ENCODE assay signal across 1 cellular context in the genomic region with DNA sequence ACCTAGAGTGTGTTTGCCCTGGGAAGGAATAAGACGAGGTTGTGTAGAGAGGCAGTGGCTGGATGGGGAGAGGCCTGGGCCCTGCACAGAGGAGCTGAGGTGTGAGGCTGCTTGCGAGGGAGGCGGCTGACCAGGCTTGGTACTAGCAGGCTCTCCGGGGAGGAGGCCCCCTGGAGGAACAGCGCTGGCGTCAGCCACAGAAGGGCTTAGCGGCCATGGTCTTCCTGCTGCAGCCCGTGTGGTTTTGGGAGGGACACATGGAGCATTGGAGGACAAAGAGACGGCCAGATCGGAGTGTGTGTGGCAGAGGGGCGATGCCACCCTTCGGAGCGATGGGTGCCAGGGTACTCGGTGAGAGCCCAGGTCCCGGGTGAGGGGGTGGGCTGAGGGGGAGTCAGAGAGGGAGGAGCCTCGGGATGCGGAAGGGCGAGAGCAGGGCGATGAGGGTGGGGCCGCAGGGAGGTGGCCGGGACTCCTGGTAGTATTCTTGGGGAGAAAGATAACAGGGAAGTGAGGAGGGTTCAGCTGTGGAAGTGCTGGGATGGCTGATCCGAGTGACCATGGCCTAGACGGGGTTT.
A peak's percentile ranks its signal among the peaks of the same experiment; 100 is the strongest.
TF ChIP-seq lines count a peak whose summit lies in the region.

No MANE protein-coding gene starts in this region.

TF ChIP-seq in GM12878, 131 proteins besides CTCF, POLR2A, EP300 and RAD21:
- TF ChIP-seq LARP7 (IDR thresholded peaks at IDR 0.05) (no peak), EGR1 (IDR thresholded peaks at IDR 0.05; ENCODE audit: borderline replicate concordance in 1 of 2, low read depth in 2 of 2, low read length in 2 of 2) (peak in 1 of 2 experiments; percentile 21; a peak in 1 of 3 replicates), RUNX3 (IDR thresholded peaks at IDR 0.05; ENCODE audit: low read length) (0 out of 2 replicates have a peak, but pooled peaks have one; percentile 10), MXI1 (IDR thresholded peaks at IDR 0.05; ENCODE audit: low read depth, low read length) (no peak), ETV6 (conservative IDR thresholded peaks at IDR 0.05 in 1 of 2, IDR thresholded peaks at IDR 0.05 in 1 of 2; ENCODE audit: borderline replicate concordance in 1 of 2, low read depth in 1 of 2) (no peak), ZNF217 (IDR thresholded peaks at IDR 0.05) (no peak), RELA (IDR thresholded peaks at IDR 0.05; ENCODE audit: borderline replicate concordance, partially characterized antibody) (no peak), ZNF687 (IDR thresholded peaks at IDR 0.05) (no peak), ZBTB11 (CRISPR knock-in tag; IDR thresholded peaks at IDR 0.05) (no peak)
- TF ChIP-seq, protein P1, sequence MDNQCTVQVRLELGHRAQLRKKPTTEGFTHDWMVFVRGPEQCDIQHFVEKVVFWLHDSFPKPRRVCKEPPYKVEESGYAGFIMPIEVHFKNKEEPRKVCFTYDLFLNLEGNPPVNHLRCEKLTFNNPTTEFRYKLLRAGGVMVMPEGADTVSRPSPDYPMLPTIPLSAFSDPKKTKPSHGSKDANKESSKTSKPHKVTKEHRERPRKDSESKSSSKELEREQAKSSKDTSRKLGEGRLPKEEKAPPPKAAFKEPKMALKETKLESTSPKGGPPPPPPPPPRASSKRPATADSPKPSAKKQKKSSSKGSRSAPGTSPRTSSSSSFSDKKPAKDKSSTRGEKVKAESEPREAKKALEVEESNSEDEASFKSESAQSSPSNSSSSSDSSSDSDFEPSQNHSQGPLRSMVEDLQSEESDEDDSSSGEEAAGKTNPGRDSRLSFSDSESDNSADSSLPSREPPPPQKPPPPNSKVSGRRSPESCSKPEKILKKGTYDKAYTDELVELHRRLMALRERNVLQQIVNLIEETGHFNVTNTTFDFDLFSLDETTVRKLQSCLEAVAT (IDR thresholded peaks at IDR 0.05): no peak
- TF ChIP-seq, protein P2, sequence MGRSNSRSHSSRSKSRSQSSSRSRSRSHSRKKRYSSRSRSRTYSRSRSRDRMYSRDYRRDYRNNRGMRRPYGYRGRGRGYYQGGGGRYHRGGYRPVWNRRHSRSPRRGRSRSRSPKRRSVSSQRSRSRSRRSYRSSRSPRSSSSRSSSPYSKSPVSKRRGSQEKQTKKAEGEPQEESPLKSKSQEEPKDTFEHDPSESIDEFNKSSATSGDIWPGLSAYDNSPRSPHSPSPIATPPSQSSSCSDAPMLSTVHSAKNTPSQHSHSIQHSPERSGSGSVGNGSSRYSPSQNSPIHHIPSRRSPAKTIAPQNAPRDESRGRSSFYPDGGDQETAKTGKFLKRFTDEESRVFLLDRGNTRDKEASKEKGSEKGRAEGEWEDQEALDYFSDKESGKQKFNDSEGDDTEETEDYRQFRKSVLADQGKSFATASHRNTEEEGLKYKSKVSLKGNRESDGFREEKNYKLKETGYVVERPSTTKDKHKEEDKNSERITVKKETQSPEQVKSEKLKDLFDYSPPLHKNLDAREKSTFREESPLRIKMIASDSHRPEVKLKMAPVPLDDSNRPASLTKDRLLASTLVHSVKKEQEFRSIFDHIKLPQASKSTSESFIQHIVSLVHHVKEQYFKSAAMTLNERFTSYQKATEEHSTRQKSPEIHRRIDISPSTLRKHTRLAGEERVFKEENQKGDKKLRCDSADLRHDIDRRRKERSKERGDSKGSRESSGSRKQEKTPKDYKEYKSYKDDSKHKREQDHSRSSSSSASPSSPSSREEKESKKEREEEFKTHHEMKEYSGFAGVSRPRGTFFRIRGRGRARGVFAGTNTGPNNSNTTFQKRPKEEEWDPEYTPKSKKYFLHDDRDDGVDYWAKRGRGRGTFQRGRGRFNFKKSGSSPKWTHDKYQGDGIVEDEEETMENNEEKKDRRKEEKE (IDR thresholded peaks at IDR 0.05): no peak
